ENCODE assay signal across 1 cellular context in genomic region chr17:57867126-57867525, GRCh38.
A peak's percentile ranks its signal among the peaks of the same experiment; 100 is the strongest.
TF ChIP-seq lines count a peak whose summit lies in the region.

No MANE protein-coding gene starts in this region.

TF ChIP-seq in HepG2, 621 proteins besides CTCF, POLR2A, EP300 and RAD21:
- 0 out of 2 replicates have a peak, but pooled peaks have one; percentile 10 for TF ChIP-seq NFKB2 (CRISPR knock-in tag; IDR thresholded peaks at IDR 0.05; ENCODE audit: borderline replicate concordance)
- TF ChIP-seq ZNF282 (IDR thresholded peaks at IDR 0.05; ENCODE audit: partially characterized antibody), result no peak
- TF ChIP-seq ZFAT (CRISPR knock-in tag; conservative IDR thresholded peaks at IDR 0.05), result no peak
- TF ChIP-seq MYC (CRISPR knock-in tag; IDR thresholded peaks at IDR 0.05; ENCODE audit: borderline replicate concordance), result no peak
- no peak for TF ChIP-seq PHF20 (CRISPR knock-in tag; IDR thresholded peaks at IDR 0.05)
- TF ChIP-seq, protein P1, sequence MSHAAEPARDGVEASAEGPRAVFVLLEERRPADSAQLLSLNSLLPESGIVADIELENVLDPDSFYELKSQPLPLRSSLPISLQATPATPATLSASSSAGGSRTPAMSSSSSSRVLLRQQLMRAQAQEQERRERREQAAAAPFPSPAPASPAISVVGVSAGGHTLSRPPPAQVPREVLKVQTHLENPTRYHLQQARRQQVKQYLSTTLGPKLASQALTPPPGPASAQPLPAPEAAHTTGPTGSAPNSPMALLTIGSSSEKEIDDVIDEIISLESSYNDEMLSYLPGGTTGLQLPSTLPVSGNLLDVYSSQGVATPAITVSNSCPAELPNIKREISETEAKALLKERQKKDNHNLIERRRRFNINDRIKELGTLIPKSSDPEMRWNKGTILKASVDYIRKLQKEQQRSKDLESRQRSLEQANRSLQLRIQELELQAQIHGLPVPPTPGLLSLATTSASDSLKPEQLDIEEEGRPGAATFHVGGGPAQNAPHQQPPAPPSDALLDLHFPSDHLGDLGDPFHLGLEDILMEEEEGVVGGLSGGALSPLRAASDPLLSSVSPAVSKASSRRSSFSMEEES (CRISPR knock-in tag; IDR thresholded peaks at IDR 0.05), result no peak
- TF ChIP-seq ZNF382 (CRISPR knock-in tag; IDR thresholded peaks at IDR 0.05; ENCODE audit: borderline replicate concordance), result no peak
- TF ChIP-seq ZNF350 (CRISPR knock-in tag; IDR thresholded peaks at IDR 0.05; ENCODE audit: borderline replicate concordance, low read depth), result no peak
- peak; percentile 64; the same call in 1 of the 2 replicates for TF ChIP-seq ZC3H13 (CRISPR knock-in tag; IDR thresholded peaks at IDR 0.05)
- no peak for TF ChIP-seq MED1 (CRISPR knock-in tag; IDR thresholded peaks at IDR 0.05)
- TF ChIP-seq CREB1 (IDR thresholded peaks at IDR 0.05), result no peak
- TF ChIP-seq CREB1 (CRISPR knock-in tag; IDR thresholded peaks at IDR 0.05), result no peak
- no peak for TF ChIP-seq ZNF678 (CRISPR knock-in tag; IDR thresholded peaks at IDR 0.05)
- TF ChIP-seq ZBTB38 (CRISPR knock-in tag; IDR thresholded peaks at IDR 0.05), result peak; percentile 35; the same call in 1 of the 2 replicates
- TF ChIP-seq, protein P2, sequence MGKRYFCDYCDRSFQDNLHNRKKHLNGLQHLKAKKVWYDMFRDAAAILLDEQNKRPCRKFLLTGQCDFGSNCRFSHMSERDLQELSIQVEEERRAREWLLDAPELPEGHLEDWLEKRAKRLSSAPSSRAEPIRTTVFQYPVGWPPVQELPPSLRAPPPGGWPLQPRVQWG (CRISPR knock-in tag; IDR thresholded peaks at IDR 0.05; ENCODE audit: borderline replicate concordance, low read depth), result no peak
- TF ChIP-seq ZFYVE20 (CRISPR knock-in tag; IDR thresholded peaks at IDR 0.05; ENCODE audit: borderline replicate concordance, low read depth), result no peak
- TF ChIP-seq RFXAP (CRISPR knock-in tag; IDR thresholded peaks at IDR 0.05; ENCODE audit: borderline replicate concordance), result no peak
- no peak for TF ChIP-seq SRSF4 (IDR thresholded peaks at IDR 0.05; ENCODE audit: low read depth, low read length, poor library complexity, severe bottlenecking)
- TF ChIP-seq, protein P3, sequence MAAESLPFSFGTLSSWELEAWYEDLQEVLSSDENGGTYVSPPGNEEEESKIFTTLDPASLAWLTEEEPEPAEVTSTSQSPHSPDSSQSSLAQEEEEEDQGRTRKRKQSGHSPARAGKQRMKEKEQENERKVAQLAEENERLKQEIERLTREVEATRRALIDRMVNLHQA (CRISPR knock-in tag; IDR thresholded peaks at IDR 0.05), result no peak
- no peak for TF ChIP-seq ZNF747 (CRISPR knock-in tag; IDR thresholded peaks at IDR 0.05; ENCODE audit: borderline replicate concordance)
- TF ChIP-seq CHD2 (IDR thresholded peaks at IDR 0.05; ENCODE audit: low read depth, low read length), result no peak
- TF ChIP-seq CBX1 (IDR thresholded peaks at IDR 0.05; ENCODE audit: low read depth), result no peak
- TF ChIP-seq CHD4 (IDR thresholded peaks at IDR 0.05; ENCODE audit: borderline replicate concordance, low read length), result no peak
- no peak for TF ChIP-seq ZBTB46 (CRISPR knock-in tag; IDR thresholded peaks at IDR 0.05; ENCODE audit: borderline replicate concordance)
TF ChIP-seq in HepG2: peak in this region for 3.
